14 cellular contexts compared by ENCODE assay signal in genomic region chr17:65527381-65527780, GRCh38.
"Had no signal": no experiment of that assay in that cellular context is flagged by ENCODE, and none has a peak within 500 bp of the region (broad histone marks: within the 10 kb centered on the region; RNA-seq: fewer than 3 reads in every experiment).

No MANE protein-coding gene starts in this region.

- H3K36me3 Mint-ChIP-seq: natural killer cell treated with Interleukin-12 subunit alpha and Interleukin-12 subunit beta and Interleukin-15 and Interleukin-18, amount 100 ng/mL, for 72 hours had no signal

- H3K9me3 Mint-ChIP-seq: activated naive CD8-positive, alpha-beta T cell treated with anti-CD3 and anti-CD28 coated beads, Interleukin-2, amount 10 ng/mL, durations not matched to agents 7 days and 5 days; activated T-helper 17 cell treated with anti-CD3 and anti-CD28 coated beads, Interleukin-2, amount 50 U/mL, for 72 hours; natural killer cell treated with Interleukin-12 subunit alpha and Interleukin-12 subunit beta and Interleukin-15 and Interleukin-18, amount 100 ng/mL, for 72 hours had no signal

- H3K27ac Mint-ChIP-seq: activated naive CD8-positive, alpha-beta T cell treated with anti-CD3 and anti-CD28 coated beads, Interleukin-2, amount 10 ng/mL, durations not matched to agents 7 days and 5 days; activated T-helper 17 cell treated with anti-CD3 and anti-CD28 coated beads, Interleukin-2, amount 50 U/mL, for 72 hours had no signal

- H3K4me3 Mint-ChIP-seq: activated naive CD8-positive, alpha-beta T cell treated with anti-CD3 and anti-CD28 coated beads, Interleukin-2, amount 10 ng/mL, durations not matched to agents 7 days and 5 days; activated T-helper 17 cell treated with anti-CD3 and anti-CD28 coated beads, Interleukin-2, amount 50 U/mL, for 72 hours; natural killer cell treated with Interleukin-12 subunit alpha and Interleukin-12 subunit beta and Interleukin-15 and Interleukin-18, amount 100 ng/mL, for 72 hours had no signal

- H3K27me3 Mint-ChIP-seq: activated T-helper 17 cell treated with anti-CD3 and anti-CD28 coated beads, Interleukin-2, amount 50 U/mL, for 72 hours had no signal

- DNase-seq: activated CD4-positive, alpha-beta T cell treated with anti-CD3 and anti-CD28 coated beads for 4 hours; activated naive CD8-positive, alpha-beta T cell treated with anti-CD3 and anti-CD28 coated beads, Interleukin-2, amount 10 ng/mL, durations not matched to agents 7 days and 5 days; anterior cingulate cortex; esophagus squamous epithelium; foreskin fibroblast; glutamatergic neuron; mucosa of descending colon; SHP77 treated with DMSO at 0.1 percent for 48 hours; sigmoid colon; stimulated activated CD4-positive, alpha-beta T cell treated with anti-CD3 and anti-CD28 coated beads, Interleukin-4, amount 100 ng/mL, for 1 hour; thyroid gland; WERI-Rb-1 had no signal
